ENCODE assay signal across 13 cellular contexts in genomic region chr16:69937465-69937951, GRCh38. TPM values are rescaled to one million over a fixed set of nuclear protein-coding genes. Genes with fewer than 3 reads are reported as not detected.
DNase-seq lines count a peak whose midpoint lies in the region; ATAC-seq, FAIRE-seq and TF ChIP-seq lines count a peak whose summit lies in the region.
"Had no signal": no experiment of that assay in that cellular context is flagged by ENCODE, and none has a peak within 500 bp of the region (broad histone marks: within the 10 kb centered on the region; RNA-seq: fewer than 3 reads in every experiment).

No MANE protein-coding gene starts in this region.

- intact Hi-C loops in HepG2 (cut with micrococcal nuclease; ENCODE audit: unreplicated experiment), result no loop called here
- intact Hi-C loops in right lobe of liver (cut with DNase I), result no loop called here

- H3K79me2 ChIP-seq in HepG2 (ENCODE audit: insufficient read depth, low read length), result no peaks in the 10 kb centered on the region

- ATAC-seq in HepG2 (peak; percentile 71), right lobe of liver (no peak)
- no peak for ATAC-seq in activated CD8-positive, alpha-beta T cell treated with anti-CD3 and anti-CD28 coated beads, Interleukin-2, amount 10 ng/mL, durations not matched to agents 7 days and 5 days

- H4K20me1 ChIP-seq in HepG2 (ENCODE audit: insufficient read depth, low read length), result no peaks in the 10 kb centered on the region
- H4K20me1 ChIP-seq: BLaER1 had no signal

- no peak overlapping the region for H2AFZ ChIP-seq in HepG2 (ENCODE audit: low read length)

- no TSS peak for BruUV-seq in HepG2 (replicated peaks; lab: Mats Ljungman, UMichigan)

- 91% methylated on average over 14 of the region's 16 CpGs for WGBS in HepG2 (ENCODE audit: low lambda C conversion rate)
- WGBS in right lobe of liver (ENCODE audit: insufficient coverage, low coverage, low lambda C conversion rate, missing lambda C conversion rate), result 90% methylated on average over 3 of the region's 16 CpGs

- H3K27ac Mint-ChIP-seq in type B pancreatic cell, result no peak overlapping the region
- no peak overlapping the region for H3K27ac Mint-ChIP-seq in activated CD8-positive, alpha-beta T cell treated with anti-CD3 and anti-CD28 coated beads, Interleukin-2, amount 10 ng/mL, durations not matched to agents 7 days and 5 days
- H3K27ac Mint-ChIP-seq: mesothelial cell of epicardium; stimulated activated naive CD8-positive, alpha-beta T cell treated with anti-CD3 and anti-CD28 coated beads, Interleukin-15, Interleukin-2, amounts not matched to agents 100 ng/mL and 50 ng/mL, for 24 hours had no signal

- H3K4me3 Mint-ChIP-seq in type B pancreatic cell, result no peak overlapping the region
- H3K4me3 Mint-ChIP-seq in activated CD8-positive, alpha-beta T cell treated with anti-CD3 and anti-CD28 coated beads, Interleukin-2, amount 10 ng/mL, durations not matched to agents 7 days and 5 days, result no peak overlapping the region
- H3K4me3 Mint-ChIP-seq: mesothelial cell of epicardium; stimulated activated naive CD8-positive, alpha-beta T cell treated with anti-CD3 and anti-CD28 coated beads, Interleukin-15, Interleukin-2, amounts not matched to agents 100 ng/mL and 50 ng/mL, for 24 hours had no signal

- H3K36me3 Mint-ChIP-seq in type B pancreatic cell, result peaks cover 11% of the 10 kb centered on the region
- H3K36me3 Mint-ChIP-seq in activated CD8-positive, alpha-beta T cell treated with anti-CD3 and anti-CD28 coated beads, Interleukin-2, amount 10 ng/mL, durations not matched to agents 7 days and 5 days (ENCODE audit: low read depth), result peaks cover 16% of the 10 kb centered on the region

- no peaks in the 10 kb centered on the region for H3K27me3 Mint-ChIP-seq in type B pancreatic cell
- no peaks in the 10 kb centered on the region for H3K27me3 Mint-ChIP-seq in activated CD8-positive, alpha-beta T cell treated with anti-CD3 and anti-CD28 coated beads, Interleukin-2, amount 10 ng/mL, durations not matched to agents 7 days and 5 days (ENCODE audit: low read depth)
- H3K27me3 Mint-ChIP-seq: stimulated activated naive CD8-positive, alpha-beta T cell treated with anti-CD3 and anti-CD28 coated beads, Interleukin-15, Interleukin-2, amounts not matched to agents 100 ng/mL and 50 ng/mL, for 24 hours had no signal

- no peaks in the 10 kb centered on the region for H3K4me1 Mint-ChIP-seq in type B pancreatic cell (ENCODE audit: unreplicated experiment)
- no peaks in the 10 kb centered on the region for H3K4me1 Mint-ChIP-seq in activated CD8-positive, alpha-beta T cell treated with anti-CD3 and anti-CD28 coated beads, Interleukin-2, amount 10 ng/mL, durations not matched to agents 7 days and 5 days (ENCODE audit: low read depth)
- H3K4me1 Mint-ChIP-seq: mesothelial cell of epicardium had no signal

- in situ Hi-C loops in HepG2 (cut with HindIII; ENCODE audit: extremely low pct_ligation_motif_present, low pct_unique_long_range_greater_than_20kb), result no loop called here
- in situ Hi-C loops in astrocyte of the spinal cord (cut with HindIII; ENCODE audit: low sequenced_read_pairs), result no loop called here

- TF ChIP-seq EP300 in HepG2 (IDR thresholded peaks at IDR 0.05; ENCODE audit: low read depth in 2 of 2, low read length in 2 of 2) (no peak), HepG2 (CRISPR knock-in tag; IDR thresholded peaks at IDR 0.05; ENCODE audit: borderline replicate concordance) (no peak)

- no peaks in the 10 kb centered on the region for H3K9me3 ChIP-seq in HepG2 (ENCODE audit: low read length)
- no peaks in the 10 kb centered on the region for H3K9me3 ChIP-seq in right lobe of liver
- H3K9me3 ChIP-seq: BLaER1, esophagus muscularis mucosa had no signal

- no peaks in the 10 kb centered on the region for H3K9me3 Mint-ChIP-seq in type B pancreatic cell
- H3K9me3 Mint-ChIP-seq in activated CD8-positive, alpha-beta T cell treated with anti-CD3 and anti-CD28 coated beads, Interleukin-2, amount 10 ng/mL, durations not matched to agents 7 days and 5 days (ENCODE audit: insufficient read depth), result no peaks in the 10 kb centered on the region
- H3K9me3 Mint-ChIP-seq: mesothelial cell of epicardium; stimulated activated naive CD8-positive, alpha-beta T cell treated with anti-CD3 and anti-CD28 coated beads, Interleukin-15, Interleukin-2, amounts not matched to agents 100 ng/mL and 50 ng/mL, for 24 hours had no signal

- H3K27me3 ChIP-seq in HepG2 (ENCODE audit: control insufficient read depth in 1 of 2, insufficient read depth in 2 of 2, low read length in 2 of 2), result no peaks in the 10 kb centered on the region
- H3K27me3 ChIP-seq in right lobe of liver, result no peaks in the 10 kb centered on the region
- H3K27me3 ChIP-seq: BLaER1, esophagus muscularis mucosa had no signal

- H3K4me2 ChIP-seq in HepG2 (ENCODE audit: low read depth, low read length), result no peak overlapping the region

- no peak overlapping the region for H3K9ac ChIP-seq in HepG2 (ENCODE audit: insufficient read depth, low read depth, low read length)
- H3K9ac ChIP-seq: BLaER1 had no signal

- peak; percentile 80 for FAIRE-seq in HepG2 (lab: Jason Lieb, UNC)

- H3K4me1 ChIP-seq in HepG2 (ENCODE audit: insufficient read depth, low read length) (no peaks in the 10 kb centered on the region), right lobe of liver (peaks cover 0 to 17% (median 4%) of the 10 kb centered on the region in 4 donors)

- DNase-seq in HepG2 (ENCODE audit: low spot score), result peak; percentile 50
- no peak for DNase-seq in right lobe of liver
- no peak for DNase-seq in astrocyte of the spinal cord (ENCODE audit: low read depth, low spot score)
- peak; percentile 59 for DNase-seq in inferior parietal cortex (ENCODE audit: extremely low spot score)
- DNase-seq in type B pancreatic cell (ENCODE audit: extremely low spot score, unreplicated experiment), result no peak
- DNase-seq in NCI-H1436 treated with DMSO at 0.1 percent for 48 hours (lab: John Stamatoyannopoulos, UW), result no peak
- no peak for DNase-seq in activated CD8-positive, alpha-beta T cell treated with anti-CD3 and anti-CD28 coated beads, Interleukin-2, amount 10 ng/mL, durations not matched to agents 7 days and 5 days
- DNase-seq in activated CD4-positive, CD25-positive, alpha-beta regulatory T cell (lab: John Stamatoyannopoulos, UW), result no peak
- DNase-seq: activated CD4-positive, alpha-beta T cell treated with anti-CD3 and anti-CD28 coated beads, Interleukin-2, amount 50 U/mL, for 4 hours had no signal

- CTCF ChIA-PET in HepG2 (lab: Yijun Ruan, JAX; ENCODE audit: low intra/inter-chr PET ratio, low total read pairs), result no interaction called here
- CTCF ChIA-PET in activated CD8-positive, alpha-beta T cell treated with anti-CD3 and anti-CD28 coated beads, Interleukin-2, amount 10 ng/mL, durations not matched to agents 7 days and 5 days (lab: Charles Lee), result no interaction called here

- POLR2A ChIA-PET in HepG2 (lab: Yijun Ruan, JAX), result no interaction called here
- POLR2A ChIA-PET in activated CD8-positive, alpha-beta T cell treated with anti-CD3 and anti-CD28 coated beads, Interleukin-2, amount 10 ng/mL, durations not matched to agents 7 days and 5 days (lab: Charles Lee), result no interaction called here

- TF ChIP-seq RAD21 in HepG2 (CRISPR knock-in tag; IDR thresholded peaks at IDR 0.05), result peak; percentile 55

- no peak overlapping the region for H3K27ac ChIP-seq in HepG2 (ENCODE audit: extremely low read length, insufficient read depth, low read length)
- no peak overlapping the region for H3K27ac ChIP-seq in right lobe of liver
- H3K27ac ChIP-seq: esophagus muscularis mucosa had no signal

- peak; percentile 73 for TF ChIP-seq CTCF in HepG2 (CRISPR knock-in tag; IDR thresholded peaks at IDR 0.05)
- peak in 1 of 4 donors; percentile 13 for TF ChIP-seq CTCF in right lobe of liver (IDR thresholded peaks at IDR 0.05)
- TF ChIP-seq CTCF in astrocyte of the spinal cord (IDR thresholded peaks at IDR 0.05; ENCODE audit: low read depth, low read length), result peak; percentile 39
- TF ChIP-seq CTCF in type B pancreatic cell (conservative IDR thresholded peaks at IDR 0.05), result peak; percentile 26

- TF ChIP-seq POLR2A in HepG2 (IDR thresholded peaks at IDR 0.05; ENCODE audit: insufficient read depth in 1 of 2, low read depth in 2 of 2, low read length in 2 of 2) (no peak), right lobe of liver (IDR thresholded peaks at IDR 0.05) (no peak)

- H3K36me3 ChIP-seq in HepG2 (replicated peaks in 1 of 2; ENCODE audit: control insufficient read depth in 1 of 2, insufficient read depth in 2 of 2, low read length in 2 of 2) (peaks cover 49 to 70% of the 10 kb centered on the region in 2 experiments), right lobe of liver (peaks cover 0 to 55% (median 7%) of the 10 kb centered on the region in 4 donors)

- no peak overlapping the region for H3K4me3 ChIP-seq in HepG2 (replicated peaks in 1 of 3; ENCODE audit: insufficient read depth in 1 of 3, low read depth in 2 of 3, low read length in 3 of 3)
- no peak overlapping the region for H3K4me3 ChIP-seq in right lobe of liver
- no peak overlapping the region for H3K4me3 ChIP-seq in astrocyte of the spinal cord (ENCODE audit: low read depth, low read length)
- H3K4me3 ChIP-seq: BLaER1, esophagus muscularis mucosa had no signal

RNA-seq across cellular contexts. Expression of gene CLEC18A, which starts 13.6 kb away (rescaled TPM):
- total RNA-seq in HepG2 (2016; rRNA removed; fragmentation: Illumina TruSeq; extraction: Trizol), result 0.22 TPM in 1 of 2 replicates, not detected in the other
- total RNA-seq in HepG2 (2016; cell fraction: cytosol; rRNA removed; fragmentation: Illumina TruSeq; extraction: Trizol; ENCODE audit: low read depth), result 0.20 TPM in 1 of 2 replicates, not detected in the other
- 0.28 TPM in 1 of 2 replicates, not detected in the other for total RNA-seq in HepG2 (2016; cell fraction: insoluble cytoplasmic fraction; rRNA removed; fragmentation: Illumina TruSeq; extraction: Trizol)
- total RNA-seq in HepG2 (2016; cell fraction: membrane; rRNA removed; fragmentation: Illumina TruSeq; extraction: Trizol), result 0.09 and 0.10 TPM in 2 replicates
- 0.19 and 0.99 TPM in 2 replicates for total RNA-seq in HepG2 (2016; cell fraction: nucleus; rRNA removed; fragmentation: Illumina TruSeq; extraction: Trizol)
- 0.42 and 0.72 TPM in 2 replicates for polyA plus RNA-seq in HepG2 (2011; rRNA removed)
- 0.20 and 0.26 TPM in 2 replicates for polyA plus RNA-seq in HepG2 (2011; cell fraction: cytosol; rRNA removed)
- polyA plus RNA-seq in HepG2 (2011; cell fraction: nucleus; rRNA removed), result 3.1 and 3.2 TPM in 2 replicates
- polyA plus RNA-seq in HepG2 (2012), result 0.30 and 0.51 TPM in 2 replicates
- not detected in 2 replicates for polyA plus RNA-seq in HepG2 (2016; cell fraction: cytosol; fragmentation: Illumina TruSeq; extraction: Trizol; ENCODE audit: low read depth)
- 0.17 TPM in 1 of 2 replicates, not detected in the other for polyA plus RNA-seq in HepG2 (2016; cell fraction: insoluble cytoplasmic fraction; fragmentation: Illumina TruSeq; extraction: Trizol; ENCODE audit: low read depth)
- polyA plus RNA-seq in HepG2 (2016; cell fraction: membrane; fragmentation: Illumina TruSeq; extraction: Trizol; ENCODE audit: low read depth), result not detected in 2 replicates
- polyA plus RNA-seq in HepG2 (2016; cell fraction: nucleus; fragmentation: Illumina TruSeq; extraction: Trizol; ENCODE audit: insufficient read depth, low read depth), result 0.26 and 1.1 TPM in 2 replicates
- polyA minus RNA-seq in HepG2 (2011; rRNA and poly(A)+ RNA removed; ENCODE audit: low replicate concordance), result 1.6 and 3.1 TPM in 2 replicates
- 0.35 TPM in 1 of 2 replicates, not detected in the other for polyA minus RNA-seq in HepG2 (2011; cell fraction: cytosol; rRNA and poly(A)+ RNA removed)
- polyA minus RNA-seq in HepG2 (2011; cell fraction: nucleus; rRNA and poly(A)+ RNA removed), result 0.90 and 1.4 TPM in 2 replicates
- 1 to 10 TPM in 1 of 6 experiments, under 1 TPM in 3, not detected in 2; 0.11 to 1.1 (median 0.79) TPM for total RNA-seq in right lobe of liver
- 2.6 and 5.4 TPM in 2 replicates for total RNA-seq in type B pancreatic cell (ENCODE audit: low replicate concordance)
- under 1 TPM; 0.63 to 0.95 TPM for total RNA-seq in activated CD8-positive, alpha-beta T cell treated with anti-CD3 and anti-CD28 coated beads, Interleukin-2, amount 10 ng/mL, durations not matched to agents 7 days and 5 days

Comparison
In these comparisons a context has a peak if more than half of its experiments do, and no peak if none do; other contexts are left out.
1. DNase-seq: peak in HepG2 (single experiment) and inferior parietal cortex (single experiment); none in right lobe of liver (0 of 3), astrocyte of the spinal cord (single experiment), type B pancreatic cell (single experiment), NCI-H1436 treated with DMSO at 0.1 percent for 48 hours (single experiment), activated CD8-positive, alpha-beta T cell treated with anti-CD3 and anti-CD28 coated beads, Interleukin-2, amount 10 ng/mL, durations not matched to agents 7 days and 5 days (single experiment) and activated CD4-positive, CD25-positive, alpha-beta regulatory T cell (0 of 4).